In genomic region chr5:170182461-170182860, GRCh38 we compare ENCODE assay signal across 21 cellular contexts. TPM values are rescaled to one million over a fixed set of nuclear protein-coding genes. Genes with fewer than 3 reads are reported as not detected.
"Had no signal": no experiment of that assay in that cellular context is flagged by ENCODE, and none has a peak within 500 bp of the region (broad histone marks: within the 10 kb centered on the region; RNA-seq: fewer than 3 reads in every experiment).

No MANE protein-coding gene starts in this region.

- H3K27me3 ChIP-seq: brain microvascular endothelial cell had no signal

- DNase-seq: activated CD4-positive, alpha-beta T cell treated with anti-CD3 and anti-CD28 coated beads for 4 hours; activated CD8-positive, alpha-beta memory T cell treated with anti-CD3 and anti-CD28 coated beads, Interleukin-2, amount 50 U/mL, for 4 hours; activated CD8-positive, alpha-beta T cell treated with anti-CD3 and anti-CD28 coated beads for 36 hours; activated gamma-delta T cell treated with Interleukin-2 at 50 U/mL for 16 hours; activated naive CD4-positive, alpha-beta T cell treated with anti-CD3 and anti-CD28 coated beads, Interleukin-2, amount 10 ng/mL, durations not matched to agents 7 days and 5 days; activated naive CD8-positive, alpha-beta T cell treated with anti-CD3 and anti-CD28 coated beads for 36 hours; activated T-cell treated with anti-CD3 and anti-CD28 coated beads, Interleukin-2, amount 50 U/mL, for 72 hours; brain microvascular endothelial cell; MM.1S; NCI-H146; NCI-H187 treated with DMSO at 0.1 percent for 48 hours; NCI-H2081 treated with DMSO at 0.1 percent for 48 hours; NCI-H446; PC-3; SHP77 treated with DMSO at 0.1 percent for 48 hours had no signal

- H3K4me3 ChIP-seq: SK-N-MC had no signal

- H3K27ac ChIP-seq: brain microvascular endothelial cell, SK-N-MC had no signal

- H3K36me3 ChIP-seq: brain microvascular endothelial cell had no signal

- ATAC-seq: activated CD4-positive, CD25-positive, alpha-beta regulatory T cell treated with anti-CD3 and anti-CD28 coated beads, Interleukin-2, amount 50 U/mL, for 24 hours; activated CD8-positive, alpha-beta T cell treated with anti-CD3 and anti-CD28 coated beads for 36 hours; activated T-cell treated with anti-CD3 and anti-CD28 coated beads, Interleukin-2, amount 50 U/mL, for 72 hours; PC-3 had no signal

RNA-seq across cellular contexts. Expression of gene C5orf58, which starts 50.3 kb away (rescaled TPM):
- total RNA-seq: activated CD8-positive, alpha-beta T cell treated with anti-CD3 and anti-CD28 coated beads for 36 hours; activated naive CD8-positive, alpha-beta T cell treated with anti-CD3 and anti-CD28 coated beads for 36 hours; activated T-cell treated with anti-CD3 and anti-CD28 coated beads, Interleukin-2, amount 50 U/mL, for 72 hours; activated T-helper 2 cell treated with anti-CD3 and anti-CD28 coated beads, Interferon-gamma antibody, Interleukin-2, Interleukin-4, amounts not matched to agents 10 μg/mL and 5 μg/mL and 100 μg/mL, durations not matched to agents 14 hours and 24 hours and 36 hours; cardiac septum; cerebellum; PC-3 had no signal
- polyA plus RNA-seq: adipose tissue had no signal
